ENCODE assay signal across 8 cellular contexts in genomic region chr4:82372874-82373815, GRCh38. TPM values are rescaled to one million over a fixed set of nuclear protein-coding genes. Genes with fewer than 3 reads are reported as not detected.
DNase-seq lines count a peak whose midpoint lies in the region; ATAC-seq and TF ChIP-seq lines count a peak whose summit lies in the region.

No MANE protein-coding gene starts in this region.

- no peaks in the 10 kb centered on the region for H3K9me3 Mint-ChIP-seq in activated CD8-positive, alpha-beta memory T cell treated with anti-CD3 and anti-CD28 coated beads, Interleukin-2, amount 10 ng/mL, durations not matched to agents 7 days and 5 days (ENCODE audit: low read depth)
- H3K9me3 Mint-ChIP-seq in endodermal cell = no peaks in the 10 kb centered on the region

- peaks cover 72% of the 10 kb centered on the region for H3K36me3 Mint-ChIP-seq in activated CD8-positive, alpha-beta memory T cell treated with anti-CD3 and anti-CD28 coated beads, Interleukin-2, amount 10 ng/mL, durations not matched to agents 7 days and 5 days
- H3K36me3 Mint-ChIP-seq in endodermal cell (ENCODE audit: low read depth) = peaks cover 41% of the 10 kb centered on the region

- peak overlapping the region; percentile 99 for H3K4me3 ChIP-seq in endodermal cell (ENCODE audit: low read length)

- no peak for TF ChIP-seq CTCF in endodermal cell (conservative IDR thresholded peaks at IDR 0.05)

- H3K27me3 ChIP-seq in endodermal cell (ENCODE audit: control insufficient read depth, insufficient read depth, low read length, poor library complexity, severe bottlenecking) = no peaks in the 10 kb centered on the region

- H3K9me3 ChIP-seq in endodermal cell (ENCODE audit: control insufficient read depth, low read length) = no peaks in the 10 kb centered on the region

- peak overlapping the region; percentile 100 for H3K27ac Mint-ChIP-seq in activated CD8-positive, alpha-beta memory T cell treated with anti-CD3 and anti-CD28 coated beads, Interleukin-2, amount 10 ng/mL, durations not matched to agents 7 days and 5 days
- H3K27ac Mint-ChIP-seq in endodermal cell = peak overlapping the region; percentile 99

- peak overlapping the region; percentile 99 for H3K27ac ChIP-seq in endodermal cell (ENCODE audit: low read depth, low read length)

- peaks cover 46% of the 10 kb centered on the region for H3K4me1 Mint-ChIP-seq in activated CD8-positive, alpha-beta memory T cell treated with anti-CD3 and anti-CD28 coated beads, Interleukin-2, amount 10 ng/mL, durations not matched to agents 7 days and 5 days
- H3K4me1 Mint-ChIP-seq in endodermal cell = peaks cover 28% of the 10 kb centered on the region

- WGBS in endodermal cell (ENCODE audit: insufficient coverage in 1 of 2, insufficient read length in 1 of 2), 2 experiments = 0% methylated on average over 23 to 75 of the region's 75 CpGs

- no peaks in the 10 kb centered on the region for H3K27me3 Mint-ChIP-seq in activated CD8-positive, alpha-beta memory T cell treated with anti-CD3 and anti-CD28 coated beads, Interleukin-2, amount 10 ng/mL, durations not matched to agents 7 days and 5 days
- H3K27me3 Mint-ChIP-seq in endodermal cell (ENCODE audit: insufficient read depth) = peaks cover 6% of the 10 kb centered on the region

- H3K4me3 Mint-ChIP-seq in activated CD8-positive, alpha-beta memory T cell treated with anti-CD3 and anti-CD28 coated beads, Interleukin-2, amount 10 ng/mL, durations not matched to agents 7 days and 5 days = peak overlapping the region; percentile 94
- H3K4me3 Mint-ChIP-seq in endodermal cell = peak overlapping the region; percentile 94

- peak; percentile 15 for ATAC-seq in GM19438 (IDR thresholded peaks at IDR 0.05; ENCODE audit: low read depth, unreplicated experiment)
- ATAC-seq in HG03571 (IDR thresholded peaks at IDR 0.05; ENCODE audit: unreplicated experiment) = peak; percentile 12
- peak; percentile 34 for ATAC-seq in activated CD8-positive, alpha-beta memory T cell treated with anti-CD3 and anti-CD28 coated beads, Interleukin-2, amount 10 ng/mL, durations not matched to agents 7 days and 5 days

- CTCF ChIA-PET in activated CD8-positive, alpha-beta memory T cell treated with anti-CD3 and anti-CD28 coated beads, Interleukin-2, amount 10 ng/mL, durations not matched to agents 7 days and 5 days (lab: Charles Lee) = interaction anchor here (1.3 to 4.6 kb wide), 6 partner anchors 13 to 58 kb away, joined by 5 to 23 read pairs (median 9); partner anchors contain the start of gene HNRNPDL

- H3K9ac ChIP-seq in endodermal cell (ENCODE audit: extremely low read depth, low read length, poor library complexity, severe bottlenecking) = peak overlapping the region; percentile 95

- H3K4me1 ChIP-seq in endodermal cell (ENCODE audit: control insufficient read depth, insufficient read depth, low read length) = no peaks in the 10 kb centered on the region

- H3K36me3 ChIP-seq in endodermal cell (ENCODE audit: control insufficient read depth, insufficient read depth, low read length) = peaks cover 45% of the 10 kb centered on the region

- DNase-seq in CD1c-positive myeloid dendritic cell (ENCODE audit: extremely low spot score) = peak; percentile 59
- peak; percentile 6 for DNase-seq in NK-92 (lab: John Stamatoyannopoulos, UW; ENCODE audit: unreplicated experiment)
- peak; percentile 88 for DNase-seq in activated CD8-positive, alpha-beta memory T cell treated with anti-CD3 and anti-CD28 coated beads, Interleukin-2, amount 10 ng/mL, durations not matched to agents 7 days and 5 days
- peak; percentile 91 for DNase-seq in endodermal cell
- DNase-seq in midbrain (lab: John Stamatoyannopoulos, UW) = peak; percentile 24
- peak; percentile 72 to 73 for DNase-seq in stimulated activated CD8-positive, alpha-beta memory T cell treated with anti-CD3 and anti-CD28 coated beads, Interleukin-15, amount 100 ng/mL, for 48 hours (ENCODE audit: low read depth in 2 of 2)

RNA-seq across cellular contexts. Expression of gene HNRNPD, which starts 0.6 kb away (rescaled TPM):
- 100 to 1,000 TPM; 385 to 421 TPM for total RNA-seq in activated CD8-positive, alpha-beta memory T cell treated with anti-CD3 and anti-CD28 coated beads, Interleukin-2, amount 10 ng/mL, durations not matched to agents 7 days and 5 days
- total RNA-seq in endodermal cell = 100 to 1,000 TPM; 462 to 562 TPM
- polyA plus RNA-seq in endodermal cell (2013, experiment 1 of 2) = 407 TPM
- 365 TPM for polyA plus RNA-seq in endodermal cell (2013, experiment 2 of 2)

RNA-seq across cellular contexts. Expression of gene HNRNPDL, which starts 57.1 kb away (rescaled TPM):
- total RNA-seq in activated CD8-positive, alpha-beta memory T cell treated with anti-CD3 and anti-CD28 coated beads, Interleukin-2, amount 10 ng/mL, durations not matched to agents 7 days and 5 days = 100 to 1,000 TPM; 317 to 343 TPM
- total RNA-seq in endodermal cell = 100 to 1,000 TPM; 368 to 383 TPM
- 443 TPM for polyA plus RNA-seq in endodermal cell (2013, experiment 1 of 2)
- 434 TPM for polyA plus RNA-seq in endodermal cell (2013, experiment 2 of 2)

RNA-seq across cellular contexts. Expression of gene ENOPH1, which starts 57.2 kb away (rescaled TPM):
- 10 to 100 TPM; 40.6 to 46.6 TPM for total RNA-seq in activated CD8-positive, alpha-beta memory T cell treated with anti-CD3 and anti-CD28 coated beads, Interleukin-2, amount 10 ng/mL, durations not matched to agents 7 days and 5 days
- 10 to 100 TPM; 47.1 to 57.3 TPM for total RNA-seq in endodermal cell
- polyA plus RNA-seq in endodermal cell (2013, experiment 1 of 2) = 53.9 TPM
- 50.4 TPM for polyA plus RNA-seq in endodermal cell (2013, experiment 2 of 2)

Comparison
In these comparisons a context has a peak if more than half of its experiments do, and no peak if none do; other contexts are left out.
1. Peak in every context shown above with its lines: DNase-seq, ATAC-seq, H3K4me3 ChIP-seq and H3K27ac ChIP-seq.
2. DNase-seq: peak in every context shown above with its lines; median percentile 91 in endodermal cell; 88 in activated CD8-positive, alpha-beta memory T cell treated with anti-CD3 and anti-CD28 coated beads, Interleukin-2, amount 10 ng/mL, durations not matched to agents 7 days and 5 days; 72 in stimulated activated CD8-positive, alpha-beta memory T cell treated with anti-CD3 and anti-CD28 coated beads, Interleukin-15, amount 100 ng/mL, for 48 hours; 59 in CD1c-positive myeloid dendritic cell; 24 in midbrain; 6 in NK-92.